1 cellular context compared by ENCODE assay signal in the genomic region with DNA sequence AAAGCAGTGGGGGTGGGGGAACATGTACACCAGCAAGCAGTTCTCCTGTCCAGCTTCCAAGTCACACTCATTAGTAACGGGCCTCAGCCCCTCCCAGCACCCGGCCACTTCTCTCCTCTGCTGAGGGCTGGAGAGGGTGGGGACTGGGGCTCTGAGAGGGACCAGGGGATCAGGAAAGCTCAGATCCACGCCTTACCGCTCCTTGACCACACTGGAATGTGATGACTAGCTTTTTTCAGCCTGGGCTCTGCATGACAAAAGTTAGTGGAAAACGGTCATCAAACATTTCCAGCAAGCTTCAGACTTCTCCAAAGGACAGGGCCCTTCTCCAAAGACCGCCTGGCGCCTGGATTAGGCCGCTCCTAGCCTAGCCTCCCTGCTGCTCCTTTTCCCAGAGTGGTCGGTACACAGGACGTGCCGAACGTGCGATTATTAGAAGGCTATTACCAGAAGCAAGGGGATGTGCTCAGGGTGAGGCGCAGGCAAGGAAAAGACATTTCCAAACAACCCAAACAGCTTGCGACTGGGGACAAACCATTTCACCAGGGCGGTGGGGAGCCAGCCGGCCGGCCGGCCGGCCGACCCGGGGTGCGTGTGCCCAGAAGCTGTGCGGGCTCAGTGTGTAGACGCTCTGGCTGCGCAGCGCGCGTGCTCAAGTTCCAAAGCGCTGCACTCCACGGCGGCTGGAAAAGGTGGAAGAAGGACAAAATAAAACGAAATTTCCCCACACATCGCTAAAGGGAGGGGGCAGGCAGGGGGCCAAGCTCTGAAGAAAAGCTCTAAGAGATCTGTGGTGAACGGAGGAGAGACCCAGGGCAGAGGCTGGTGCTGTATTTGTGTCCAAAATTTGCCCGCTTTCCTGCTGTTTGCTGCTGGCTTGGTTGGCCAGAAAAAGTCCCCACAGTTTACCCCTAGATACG.
TF ChIP-seq lines count a peak whose summit lies in the region.

No MANE protein-coding gene starts in this region.

TF ChIP-seq in IMR-90, 13 proteins besides CTCF, POLR2A, EP300 and RAD21 (continued from another document):
- TF ChIP-seq FOS (IDR thresholded peaks at IDR 0.05; ENCODE audit: low read depth, low read length): no peak
